In genomic region chr19:39557791-39558622, GRCh38 we compare ENCODE assay signal across 8 cellular contexts. TPM values are rescaled to one million over a fixed set of nuclear protein-coding genes. Genes with fewer than 3 reads are reported as not detected.
DNase-seq lines count a peak whose midpoint lies in the region; ATAC-seq and TF ChIP-seq lines count a peak whose summit lies in the region.

No MANE protein-coding gene starts in this region.

- POLR2A ChIA-PET in CD4-positive, alpha-beta memory T cell (lab: Charles Lee; ENCODE audit: partially characterized antibody): interaction anchor here (0.8 to 1.2 kb wide), 2 partner anchors 19 to 113 kb away, joined by 3 to 4 read pairs; partner anchors contain the start of gene SUPT5H

- H2AFZ ChIP-seq in OCI-LY3 (ENCODE audit: low read depth, low read length): peak overlapping the region; percentile 18; the same call in 1 of the 2 replicates

- peak overlapping the region; percentile 37 to 41 for H3K4me3 ChIP-seq in CD4-positive, alpha-beta memory T cell (ENCODE audit: low read length in 2 of 2)
- peak overlapping the region; percentile 23 for H3K4me3 ChIP-seq in OCI-LY3 (ENCODE audit: low read length)

- no peaks in the 10 kb centered on the region for H3K79me2 ChIP-seq in OCI-LY3 (ENCODE audit: low read length)

- peaks cover 21 to 25% (median 22%) of the 10 kb centered on the region in 4 donors for H3K4me1 Mint-ChIP-seq in CD4-positive, alpha-beta memory T cell

- no peaks in the 10 kb centered on the region for H3K27me3 Mint-ChIP-seq in CD4-positive, alpha-beta memory T cell

- TF ChIP-seq CTCF in OCI-LY3 (IDR thresholded peaks at IDR 0.05; ENCODE audit: low read depth, low read length) (no peak), GM13977 (IDR thresholded peaks at IDR 0.05; ENCODE audit: extremely low read depth, insufficient read depth, missing control alignments) (no peak)

- peaks cover 23% of the 10 kb centered on the region for H3K4me1 ChIP-seq in CD4-positive, alpha-beta memory T cell (ENCODE audit: insufficient read depth, low read length)
- peaks cover 15% of the 10 kb centered on the region for H3K4me1 ChIP-seq in OCI-LY3 (ENCODE audit: low read length)

- H3K9me3 Mint-ChIP-seq in CD4-positive, alpha-beta memory T cell: peaks cover 0 to 2% (median 0%) of the 10 kb centered on the region in 8 donors

- H3K9me3 ChIP-seq in CD4-positive, alpha-beta memory T cell (ENCODE audit: control insufficient read depth in 1 of 2, low read length in 2 of 2): no peaks in the 10 kb centered on the region
- H3K9me3 ChIP-seq in OCI-LY3 (ENCODE audit: insufficient read depth, low read length): no peaks in the 10 kb centered on the region

- CTCF ChIA-PET in CD4-positive, alpha-beta memory T cell (lab: Charles Lee; ENCODE audit: partially characterized antibody): no interaction called here

- H3K9ac ChIP-seq in OCI-LY3 (ENCODE audit: low read length): peak overlapping the region; percentile 0; the same call in 1 of the 2 replicates

- intact Hi-C loops in CD4-positive, alpha-beta memory T cell (cut with micrococcal nuclease): loop anchor here (2.0 kb wide), 1 partner anchor 115 kb away; no protein-coding TSS in a partner anchor

- H3K4me3 Mint-ChIP-seq in CD4-positive, alpha-beta memory T cell: peak overlapping the region; percentile 79 to 93 (median 85)

- ATAC-seq in GM19463 (IDR thresholded peaks at IDR 0.05; ENCODE audit: unreplicated experiment): peak; percentile 42

- H3K36me3 Mint-ChIP-seq in CD4-positive, alpha-beta memory T cell: no peaks in the 10 kb centered on the region

- no peaks in the 10 kb centered on the region for H3K27me3 ChIP-seq in CD4-positive, alpha-beta memory T cell (ENCODE audit: insufficient read depth, low read length)
- H3K27me3 ChIP-seq in OCI-LY3 (ENCODE audit: low read depth, low read length): peaks cover 20% of the 10 kb centered on the region

- peak overlapping the region; percentile 77 to 99 (median 96) for H3K27ac Mint-ChIP-seq in CD4-positive, alpha-beta memory T cell

- peak overlapping the region; percentile 54 for H3K4me2 ChIP-seq in OCI-LY3 (ENCODE audit: low read length)

- in situ Hi-C loops in GM13977 (cut with MboI; ENCODE audit: low pct_unique_long_range_greater_than_20kb, low sequenced_read_pairs, unreplicated experiment): no loop called here

- peak in 4 of 5 donors; percentile 26 to 66 (median 43) for DNase-seq in CD4-positive, alpha-beta memory T cell
- DNase-seq in fibroblast of gingiva (ENCODE audit: low read depth) (peak; percentile 19), foreskin melanocyte (no peak), GM13977 (ENCODE audit: low spot score) (no peak), HK-2 (ENCODE audit: unreplicated experiment) (no peak), mucosa of gallbladder (ENCODE audit: low spot score) (no peak)

- peak overlapping the region; percentile 16 for H3K27ac ChIP-seq in CD4-positive, alpha-beta memory T cell (ENCODE audit: low read depth, low read length)
- H3K27ac ChIP-seq in OCI-LY3 (ENCODE audit: low read length): no peak overlapping the region

- no peaks in the 10 kb centered on the region for H4K20me1 ChIP-seq in OCI-LY3 (ENCODE audit: insufficient read depth, low read length)

- no peaks in the 10 kb centered on the region for H3K36me3 ChIP-seq in CD4-positive, alpha-beta memory T cell (ENCODE audit: insufficient read depth, low read length)
- H3K36me3 ChIP-seq in OCI-LY3 (replicated peaks; ENCODE audit: low read depth, low read length): no peaks in the 10 kb centered on the region

RNA-seq across cellular contexts. Expression of gene EID2, which starts 18.0 kb away (rescaled TPM):
- 10 to 100 TPM; 22.0 to 22.8 TPM for total RNA-seq in CD4-positive, alpha-beta memory T cell
- 10 to 100 TPM; 22.1 to 34.9 TPM for polyA plus RNA-seq in CD4-positive, alpha-beta memory T cell
- total RNA-seq in mucosa of gallbladder: 15.0 TPM

RNA-seq across cellular contexts. Expression of gene EID2B, which starts 25.4 kb away (rescaled TPM):
- total RNA-seq in CD4-positive, alpha-beta memory T cell: 1 to 10 TPM; 7.7 to 8.8 TPM
- polyA plus RNA-seq in CD4-positive, alpha-beta memory T cell: 1 to 10 TPM; 6.1 to 7.8 TPM
- total RNA-seq in mucosa of gallbladder: 2.6 TPM

RNA-seq across cellular contexts. Expression of gene SELENOV, which starts 43.1 kb away (rescaled TPM):
- not detected for total RNA-seq in CD4-positive, alpha-beta memory T cell
- not detected for polyA plus RNA-seq in CD4-positive, alpha-beta memory T cell
- total RNA-seq in mucosa of gallbladder: not detected

RNA-seq across cellular contexts. Expression of gene LGALS13, which starts 44.3 kb away (rescaled TPM):
- total RNA-seq in CD4-positive, alpha-beta memory T cell: not detected
- polyA plus RNA-seq in CD4-positive, alpha-beta memory T cell: not detected
- not detected for total RNA-seq in mucosa of gallbladder

RNA-seq across cellular contexts. Expression of gene DLL3, which starts 59.3 kb away (rescaled TPM):
- total RNA-seq in CD4-positive, alpha-beta memory T cell: under 1 TPM in 1 of 2 experiments, not detected in 1; 0.14 TPM
- under 1 TPM; 0.16 to 0.19 TPM for polyA plus RNA-seq in CD4-positive, alpha-beta memory T cell
- total RNA-seq in mucosa of gallbladder: not detected

Comparison
In these comparisons a context has a peak if more than half of its experiments do, and no peak if none do; other contexts are left out.
1. DNase-seq: peak in CD4-positive, alpha-beta memory T cell (4 of 5) and fibroblast of gingiva (single experiment); none in foreskin melanocyte (single experiment), GM13977 (single experiment), HK-2 (single experiment) and mucosa of gallbladder (single experiment).